Comparison of ENCODE assay signal across 1 cellular context in genomic region chr6:24583463-24584389, GRCh38.
TF ChIP-seq lines count a peak whose summit lies in the region.

No MANE protein-coding gene starts in this region.

TF ChIP-seq in HepG2, 621 proteins besides CTCF, POLR2A, EP300 and RAD21 (continued from another document and continues in another):
- TF ChIP-seq ETS1 (CRISPR knock-in tag; IDR thresholded peaks at IDR 0.05) (no peak), HMG20B (CRISPR knock-in tag; conservative IDR thresholded peaks at IDR 0.05) (no peak), TRIM22 (IDR thresholded peaks at IDR 0.05) (no peak), ZNF709 (CRISPR knock-in tag; IDR thresholded peaks at IDR 0.05) (no peak), ZNF878 (CRISPR knock-in tag; IDR thresholded peaks at IDR 0.05) (no peak), ZBTB49 (CRISPR knock-in tag; IDR thresholded peaks at IDR 0.05; ENCODE audit: borderline replicate concordance) (no peak), ZNF672 (CRISPR knock-in tag; IDR thresholded peaks at IDR 0.05) (no peak), DPF2 (CRISPR knock-in tag; IDR thresholded peaks at IDR 0.05; ENCODE audit: borderline replicate concordance, low read depth) (no peak), ELF3 (CRISPR knock-in tag; IDR thresholded peaks at IDR 0.05) (no peak), ERF (CRISPR knock-in tag; IDR thresholded peaks at IDR 0.05) (0 out of 2 replicates have a peak, but pooled peaks have one; percentile 42), TEAD3 (CRISPR knock-in tag; optimal IDR thresholded peaks at IDR 0.05; ENCODE audit: borderline replicate concordance) (peak; percentile 13), PRDM10 (CRISPR knock-in tag; IDR thresholded peaks at IDR 0.05; ENCODE audit: low read depth) (no peak), MED8 (CRISPR knock-in tag; IDR thresholded peaks at IDR 0.05; ENCODE audit: insufficient replicate concordance) (no peak), FOXA3 (CRISPR knock-in tag; IDR thresholded peaks at IDR 0.05) (peak; percentile 28; the same call in 1 of the 2 replicates), ZNF501 (CRISPR knock-in tag; IDR thresholded peaks at IDR 0.05) (no peak), THYN1 (CRISPR knock-in tag; IDR thresholded peaks at IDR 0.05; ENCODE audit: borderline replicate concordance, low read depth) (no peak), FOXM1 (CRISPR knock-in tag; IDR thresholded peaks at IDR 0.05) (no peak), MIER2 (CRISPR knock-in tag; IDR thresholded peaks at IDR 0.05) (no peak), CENPT (CRISPR knock-in tag; IDR thresholded peaks at IDR 0.05; ENCODE audit: low read depth) (no peak), KLF12 (CRISPR knock-in tag; IDR thresholded peaks at IDR 0.05; ENCODE audit: borderline replicate concordance) (0 out of 2 replicates have a peak, but pooled peaks have one; percentile 24), SNAPC2 (CRISPR knock-in tag; IDR thresholded peaks at IDR 0.05) (no peak), CREM (IDR thresholded peaks at IDR 0.05) (no peak), CREM (CRISPR knock-in tag; IDR thresholded peaks at IDR 0.05) (no peak), ZNF703 (CRISPR knock-in tag; IDR thresholded peaks at IDR 0.05; ENCODE audit: borderline replicate concordance) (no peak), KAT8 (CRISPR knock-in tag; IDR thresholded peaks at IDR 0.05) (0 out of 2 replicates have a peak, but pooled peaks have one; percentile 15), ZNF670 (CRISPR knock-in tag; IDR thresholded peaks at IDR 0.05; ENCODE audit: borderline replicate concordance) (no peak), IRX3 (CRISPR knock-in tag; IDR thresholded peaks at IDR 0.05; ENCODE audit: borderline replicate concordance, low read depth) (no peak), RBAK (CRISPR knock-in tag; IDR thresholded peaks at IDR 0.05) (no peak), ZNF766 (CRISPR knock-in tag; IDR thresholded peaks at IDR 0.05; ENCODE audit: borderline replicate concordance) (no peak), ZNF235 (CRISPR knock-in tag; IDR thresholded peaks at IDR 0.05; ENCODE audit: borderline replicate concordance) (no peak), TBX3 (IDR thresholded peaks at IDR 0.05; ENCODE audit: borderline replicate concordance) (no peak), ZFAT (CRISPR knock-in tag; conservative IDR thresholded peaks at IDR 0.05) (peak; percentile 88; the same call in 1 of the 2 replicates), HCFC1 (IDR thresholded peaks at IDR 0.05; ENCODE audit: low read depth, low read length) (no peak), ZNF205 (CRISPR knock-in tag; IDR thresholded peaks at IDR 0.05) (no peak), SPEN (CRISPR knock-in tag; IDR thresholded peaks at IDR 0.05; ENCODE audit: low read depth) (no peak), ZNF251 (CRISPR knock-in tag; IDR thresholded peaks at IDR 0.05) (no peak), SNAI1 (CRISPR knock-in tag; IDR thresholded peaks at IDR 0.05; ENCODE audit: borderline replicate concordance) (no peak)
- TF ChIP-seq, protein P1, sequence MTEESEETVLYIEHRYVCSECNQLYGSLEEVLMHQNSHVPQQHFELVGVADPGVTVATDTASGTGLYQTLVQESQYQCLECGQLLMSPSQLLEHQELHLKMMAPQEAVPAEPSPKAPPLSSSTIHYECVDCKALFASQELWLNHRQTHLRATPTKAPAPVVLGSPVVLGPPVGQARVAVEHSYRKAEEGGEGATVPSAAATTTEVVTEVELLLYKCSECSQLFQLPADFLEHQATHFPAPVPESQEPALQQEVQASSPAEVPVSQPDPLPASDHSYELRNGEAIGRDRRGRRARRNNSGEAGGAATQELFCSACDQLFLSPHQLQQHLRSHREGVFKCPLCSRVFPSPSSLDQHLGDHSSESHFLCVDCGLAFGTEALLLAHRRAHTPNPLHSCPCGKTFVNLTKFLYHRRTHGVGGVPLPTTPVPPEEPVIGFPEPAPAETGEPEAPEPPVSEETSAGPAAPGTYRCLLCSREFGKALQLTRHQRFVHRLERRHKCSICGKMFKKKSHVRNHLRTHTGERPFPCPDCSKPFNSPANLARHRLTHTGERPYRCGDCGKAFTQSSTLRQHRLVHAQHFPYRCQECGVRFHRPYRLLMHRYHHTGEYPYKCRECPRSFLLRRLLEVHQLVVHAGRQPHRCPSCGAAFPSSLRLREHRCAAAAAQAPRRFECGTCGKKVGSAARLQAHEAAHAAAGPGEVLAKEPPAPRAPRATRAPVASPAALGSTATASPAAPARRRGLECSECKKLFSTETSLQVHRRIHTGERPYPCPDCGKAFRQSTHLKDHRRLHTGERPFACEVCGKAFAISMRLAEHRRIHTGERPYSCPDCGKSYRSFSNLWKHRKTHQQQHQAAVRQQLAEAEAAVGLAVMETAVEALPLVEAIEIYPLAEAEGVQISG (CRISPR knock-in tag; IDR thresholded peaks at IDR 0.05), result no peak
- TF ChIP-seq, protein P2, sequence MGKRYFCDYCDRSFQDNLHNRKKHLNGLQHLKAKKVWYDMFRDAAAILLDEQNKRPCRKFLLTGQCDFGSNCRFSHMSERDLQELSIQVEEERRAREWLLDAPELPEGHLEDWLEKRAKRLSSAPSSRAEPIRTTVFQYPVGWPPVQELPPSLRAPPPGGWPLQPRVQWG (CRISPR knock-in tag; IDR thresholded peaks at IDR 0.05; ENCODE audit: borderline replicate concordance, low read depth), result no peak
- TF ChIP-seq, protein P3, sequence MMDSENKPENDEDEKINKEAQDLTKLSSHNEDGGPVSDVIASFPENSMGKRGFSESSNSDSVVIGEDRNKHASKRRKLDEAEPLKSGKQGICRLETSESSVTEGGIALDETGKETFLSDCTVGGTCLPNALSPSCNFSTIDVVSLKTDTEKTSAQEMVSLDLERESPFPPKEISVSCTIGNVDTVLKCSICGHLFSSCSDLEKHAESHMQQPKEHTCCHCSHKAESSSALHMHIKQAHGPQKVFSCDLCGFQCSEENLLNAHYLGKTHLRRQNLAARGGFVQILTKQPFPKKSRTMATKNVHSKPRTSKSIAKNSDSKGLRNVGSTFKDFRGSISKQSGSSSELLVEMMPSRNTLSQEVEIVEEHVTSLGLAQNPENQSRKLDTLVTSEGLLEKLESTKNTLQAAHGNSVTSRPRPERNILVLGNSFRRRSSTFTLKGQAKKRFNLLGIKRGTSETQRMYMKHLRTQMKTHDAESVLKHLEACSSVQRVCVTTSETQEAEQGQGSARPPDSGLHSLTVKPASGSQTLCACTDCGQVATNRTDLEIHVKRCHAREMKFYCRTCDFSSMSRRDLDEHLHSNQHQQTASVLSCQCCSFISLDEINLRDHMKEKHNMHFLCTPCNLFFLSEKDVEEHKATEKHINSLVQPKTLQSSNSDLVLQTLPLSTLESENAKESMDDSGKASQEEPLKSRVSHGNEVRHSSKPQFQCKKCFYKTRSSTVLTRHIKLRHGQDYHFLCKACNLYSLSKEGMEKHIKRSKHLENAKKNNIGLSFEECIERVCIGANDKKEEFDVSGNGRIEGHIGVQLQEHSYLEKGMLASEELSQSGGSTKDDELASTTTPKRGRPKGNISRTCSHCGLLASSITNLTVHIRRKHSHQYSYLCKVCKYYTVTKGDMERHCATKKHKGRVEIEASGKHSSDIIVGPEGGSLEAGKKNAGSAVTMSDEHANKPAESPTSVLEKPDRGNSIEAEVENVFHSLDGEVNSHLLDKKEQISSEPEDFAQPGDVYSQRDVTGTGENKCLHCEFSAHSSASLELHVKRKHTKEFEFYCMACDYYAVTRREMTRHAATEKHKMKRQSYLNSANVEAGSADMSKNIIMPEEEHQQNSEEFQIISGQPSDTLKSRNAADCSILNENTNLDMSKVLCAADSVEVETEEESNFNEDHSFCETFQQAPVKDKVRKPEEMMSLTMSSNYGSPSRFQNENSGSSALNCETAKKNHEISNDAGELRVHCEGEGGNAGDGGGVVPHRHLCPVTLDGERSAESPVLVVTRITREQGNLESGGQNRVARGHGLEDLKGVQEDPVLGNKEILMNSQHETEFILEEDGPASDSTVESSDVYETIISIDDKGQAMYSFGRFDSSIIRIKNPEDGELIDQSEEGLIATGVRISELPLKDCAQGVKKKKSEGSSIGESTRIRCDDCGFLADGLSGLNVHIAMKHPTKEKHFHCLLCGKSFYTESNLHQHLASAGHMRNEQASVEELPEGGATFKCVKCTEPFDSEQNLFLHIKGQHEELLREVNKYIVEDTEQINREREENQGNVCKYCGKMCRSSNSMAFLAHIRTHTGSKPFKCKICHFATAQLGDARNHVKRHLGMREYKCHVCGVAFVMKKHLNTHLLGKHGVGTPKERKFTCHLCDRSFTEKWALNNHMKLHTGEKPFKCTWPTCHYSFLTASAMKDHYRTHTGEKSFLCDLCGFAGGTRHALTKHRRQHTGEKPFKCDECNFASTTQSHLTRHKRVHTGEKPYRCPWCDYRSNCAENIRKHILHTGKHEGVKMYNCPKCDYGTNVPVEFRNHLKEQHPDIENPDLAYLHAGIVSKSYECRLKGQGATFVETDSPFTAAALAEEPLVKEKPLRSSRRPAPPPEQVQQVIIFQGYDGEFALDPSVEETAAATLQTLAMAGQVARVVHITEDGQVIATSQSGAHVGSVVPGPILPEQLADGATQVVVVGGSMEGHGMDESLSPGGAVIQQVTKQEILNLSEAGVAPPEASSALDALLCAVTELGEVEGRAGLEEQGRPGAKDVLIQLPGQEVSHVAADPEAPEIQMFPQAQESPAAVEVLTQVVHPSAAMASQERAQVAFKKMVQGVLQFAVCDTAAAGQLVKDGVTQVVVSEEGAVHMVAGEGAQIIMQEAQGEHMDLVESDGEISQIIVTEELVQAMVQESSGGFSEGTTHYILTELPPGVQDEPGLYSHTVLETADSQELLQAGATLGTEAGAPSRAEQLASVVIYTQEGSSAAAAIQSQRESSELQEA (CRISPR knock-in tag; IDR thresholded peaks at IDR 0.05; ENCODE audit: not compliant biosample characterization), result no peak
- TF ChIP-seq, protein P4, sequence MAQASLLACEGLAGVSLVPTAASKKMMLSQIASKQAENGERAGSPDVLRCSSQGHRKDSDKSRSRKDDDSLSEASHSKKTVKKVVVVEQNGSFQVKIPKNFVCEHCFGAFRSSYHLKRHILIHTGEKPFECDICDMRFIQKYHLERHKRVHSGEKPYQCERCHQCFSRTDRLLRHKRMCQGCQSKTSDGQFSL (CRISPR knock-in tag; IDR thresholded peaks at IDR 0.05), result no peak
